In the genomic region with DNA sequence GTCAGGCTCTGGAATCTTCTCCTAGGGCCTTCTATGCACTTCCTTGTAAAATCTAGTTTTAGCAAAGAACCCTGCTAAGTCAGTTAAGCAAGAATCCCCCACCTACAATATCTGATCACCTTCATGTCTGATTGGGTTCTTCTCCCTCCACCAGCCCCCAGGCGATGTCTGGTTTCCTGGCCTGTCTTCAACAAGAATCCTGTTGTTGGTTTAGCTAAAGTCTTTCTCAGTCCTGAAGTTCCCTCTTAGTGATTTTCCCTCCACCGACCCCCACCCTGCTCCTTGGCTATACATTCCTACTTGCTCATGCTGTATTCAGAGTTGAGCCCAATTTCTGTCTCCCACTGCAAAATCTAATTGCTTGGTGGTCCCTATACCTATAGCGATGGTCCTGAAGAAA, we compare ENCODE assay signal across 1 cellular context.
TF ChIP-seq lines count a peak whose summit lies in the region.

No MANE protein-coding gene starts in this region.

TF ChIP-seq in HCT116, 20 proteins besides CTCF, POLR2A, EP300 and RAD21 (continued from another document):
- TF ChIP-seq CEBPB (IDR thresholded peaks at IDR 0.05; ENCODE audit: low read depth) (no peak), JUND (IDR thresholded peaks at IDR 0.05) (no peak), EZH2 (IDR thresholded peaks at IDR 0.05) (no peak), TCF7L2 (IDR thresholded peaks at IDR 0.05; ENCODE audit: borderline replicate concordance, extremely low read depth, insufficient read depth, insufficient read length) (no peak), FOSL1 (IDR thresholded peaks at IDR 0.05; ENCODE audit: low read depth) (no peak), YY1 (IDR thresholded peaks at IDR 0.05; ENCODE audit: extremely low read depth, insufficient replicate concordance, low read depth, low read length) (no peak), POLR2AphosphoS5 (IDR thresholded peaks at IDR 0.05; ENCODE audit: low read depth, low read length) (no peak), SP1 (IDR thresholded peaks at IDR 0.05; ENCODE audit: low read depth) (no peak), SIN3A (IDR thresholded peaks at IDR 0.05; ENCODE audit: low read depth) (no peak), ZFX (IDR thresholded peaks at IDR 0.05) (no peak), EZH2phosphoT487 (IDR thresholded peaks at IDR 0.05; ENCODE audit: borderline replicate concordance) (no peak), SRF (IDR thresholded peaks at IDR 0.05; ENCODE audit: low read depth) (no peak)
- TF ChIP-seq, protein P1, sequence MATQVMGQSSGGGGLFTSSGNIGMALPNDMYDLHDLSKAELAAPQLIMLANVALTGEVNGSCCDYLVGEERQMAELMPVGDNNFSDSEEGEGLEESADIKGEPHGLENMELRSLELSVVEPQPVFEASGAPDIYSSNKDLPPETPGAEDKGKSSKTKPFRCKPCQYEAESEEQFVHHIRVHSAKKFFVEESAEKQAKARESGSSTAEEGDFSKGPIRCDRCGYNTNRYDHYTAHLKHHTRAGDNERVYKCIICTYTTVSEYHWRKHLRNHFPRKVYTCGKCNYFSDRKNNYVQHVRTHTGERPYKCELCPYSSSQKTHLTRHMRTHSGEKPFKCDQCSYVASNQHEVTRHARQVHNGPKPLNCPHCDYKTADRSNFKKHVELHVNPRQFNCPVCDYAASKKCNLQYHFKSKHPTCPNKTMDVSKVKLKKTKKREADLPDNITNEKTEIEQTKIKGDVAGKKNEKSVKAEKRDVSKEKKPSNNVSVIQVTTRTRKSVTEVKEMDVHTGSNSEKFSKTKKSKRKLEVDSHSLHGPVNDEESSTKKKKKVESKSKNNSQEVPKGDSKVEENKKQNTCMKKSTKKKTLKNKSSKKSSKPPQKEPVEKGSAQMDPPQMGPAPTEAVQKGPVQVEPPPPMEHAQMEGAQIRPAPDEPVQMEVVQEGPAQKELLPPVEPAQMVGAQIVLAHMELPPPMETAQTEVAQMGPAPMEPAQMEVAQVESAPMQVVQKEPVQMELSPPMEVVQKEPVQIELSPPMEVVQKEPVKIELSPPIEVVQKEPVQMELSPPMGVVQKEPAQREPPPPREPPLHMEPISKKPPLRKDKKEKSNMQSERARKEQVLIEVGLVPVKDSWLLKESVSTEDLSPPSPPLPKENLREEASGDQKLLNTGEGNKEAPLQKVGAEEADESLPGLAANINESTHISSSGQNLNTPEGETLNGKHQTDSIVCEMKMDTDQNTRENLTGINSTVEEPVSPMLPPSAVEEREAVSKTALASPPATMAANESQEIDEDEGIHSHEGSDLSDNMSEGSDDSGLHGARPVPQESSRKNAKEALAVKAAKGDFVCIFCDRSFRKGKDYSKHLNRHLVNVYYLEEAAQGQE (IDR thresholded peaks at IDR 0.05; ENCODE audit: low read depth): no peak
